9 cellular contexts compared by ENCODE assay signal in the genomic region with DNA sequence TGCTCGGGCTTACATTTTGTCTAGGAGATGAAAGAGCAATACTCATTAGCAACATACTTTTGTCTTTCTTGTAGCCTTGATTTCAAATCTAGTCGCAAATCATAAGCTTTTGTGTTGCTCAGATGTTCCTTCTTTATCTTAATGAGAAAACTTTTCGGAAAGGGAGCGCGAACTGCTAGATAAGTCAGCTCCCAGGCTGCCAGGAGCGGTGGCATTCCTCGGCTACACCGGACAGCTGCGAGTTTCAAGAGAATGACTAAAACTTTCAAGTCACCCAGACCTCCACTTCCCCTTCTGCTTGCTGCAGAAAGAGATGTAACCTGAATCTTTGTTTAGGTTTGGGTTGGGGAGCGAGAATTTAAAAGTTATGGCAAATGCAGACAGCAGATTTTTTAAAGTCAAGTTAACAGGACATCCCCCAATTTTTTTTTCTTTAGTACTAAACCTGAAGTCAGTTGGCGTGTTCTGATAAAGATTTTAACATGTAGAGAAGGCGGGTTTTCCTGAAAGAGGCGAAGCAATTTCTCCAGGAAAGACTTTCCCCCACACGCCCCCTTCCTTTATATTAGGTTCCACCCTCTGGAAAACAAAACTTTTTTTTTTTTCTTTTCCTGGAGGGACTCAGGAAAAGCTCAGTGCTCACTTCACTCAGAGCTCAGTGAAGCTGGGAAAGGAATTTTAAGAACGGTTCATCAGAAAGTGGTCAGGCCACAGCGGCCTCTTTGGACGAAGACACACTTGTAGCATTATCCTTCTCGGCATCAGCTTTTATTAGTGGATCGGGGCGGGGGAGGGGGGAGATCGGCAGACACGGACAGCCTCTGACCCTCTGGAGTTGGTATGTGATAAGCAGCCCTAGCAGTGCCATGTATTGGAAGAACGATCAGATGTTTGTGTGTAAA. TPM values are rescaled to one million over a fixed set of nuclear protein-coding genes. Genes with fewer than 3 reads are reported as not detected.
DNase-seq lines count a peak whose midpoint lies in the region; ATAC-seq and TF ChIP-seq lines count a peak whose summit lies in the region.
"Had no signal": no experiment of that assay in that cellular context is flagged by ENCODE, and none has a peak within 500 bp of the region (broad histone marks: within the 10 kb centered on the region; RNA-seq: fewer than 3 reads in every experiment).

TSS of gene LHX8 (plus strand) at position 635 of the 902 bp plus-strand sequence. CDS start 2,227 bp downstream, outside the sequence.

- no peaks in the 10 kb centered on the region for H3K27me3 ChIP-seq in right cardiac atrium (ENCODE audit: control insufficient read depth, insufficient read depth)
- peaks cover 41% of the 10 kb centered on the region for H3K27me3 ChIP-seq in ascending aorta
- H3K27me3 ChIP-seq in lower lobe of right lung (ENCODE audit: low read depth) = peaks cover 100% of the 10 kb centered on the region

- WGBS in right cardiac atrium = 10% methylated on average over 23 of the region's 23 CpGs

- H3K4me3 ChIP-seq in right cardiac atrium (ENCODE audit: low read length) (peak within 1 kb of the TSS; percentile 6), ascending aorta (peak within 1 kb of the TSS; percentile 42 to 52), lower lobe of right lung (peak within 1 kb of the TSS; percentile 43)

- ATAC-seq in right cardiac atrium (no peak), left ventricle myocardium superior (no peak), lower lobe of right lung (peak in 1 of 2 donors; percentile 4), GM21619 (IDR thresholded peaks at IDR 0.05; ENCODE audit: unreplicated experiment) (no peak)
- ATAC-seq: left colon had no signal

- intact Hi-C loops in right cardiac atrium (cut with DNase I) (no loop called here), left ventricle myocardium superior (cut with micrococcal nuclease) (no loop called here), ascending aorta (cut with DNase I) (no loop called here), lower lobe of right lung (cut with DNase I) (no loop called here)

- H3K36me3 ChIP-seq in ascending aorta (no peaks in the 10 kb centered on the region), lower lobe of right lung (no peaks in the 10 kb centered on the region)

- TF ChIP-seq CTCF in ascending aorta (IDR thresholded peaks at IDR 0.05) (no peak), lower lobe of right lung (IDR thresholded peaks at IDR 0.05) (no peak)

- DNase-seq in right cardiac atrium (no peak), left ventricle myocardium superior (no peak), ascending aorta (ENCODE audit: low spot score in 2 of 2) (no peak), lower lobe of right lung (no peak), COLO829 (ENCODE audit: low spot score) (no peak), cerebellar cortex (ENCODE audit: low spot score) (no peak), D341Med (ENCODE audit: low spot score) (no peak)
- DNase-seq: left colon had no signal

- H3K4me1 ChIP-seq in right cardiac atrium (ENCODE audit: control insufficient read depth, insufficient read depth, low read length) (no peaks in the 10 kb centered on the region), ascending aorta (peaks cover 6% of the 10 kb centered on the region in 2 donors), lower lobe of right lung (peaks cover 21% of the 10 kb centered on the region)

- H3K27ac ChIP-seq in right cardiac atrium (ENCODE audit: low read length) (no peak within 1 kb of the TSS), ascending aorta (no peak within 1 kb of the TSS), lower lobe of right lung (no peak within 1 kb of the TSS)

- H3K9me3 ChIP-seq in right cardiac atrium (ENCODE audit: control insufficient read depth, low read length) (no peaks in the 10 kb centered on the region), ascending aorta (no peaks in the 10 kb centered on the region), lower lobe of right lung (no peaks in the 10 kb centered on the region)

RNA-seq across cellular contexts. Expression of gene LHX8, which starts in this region (rescaled TPM):
- total RNA-seq in right cardiac atrium = not detected
- polyA plus RNA-seq in right cardiac atrium = not detected
- total RNA-seq in left ventricle myocardium superior = not detected
- not detected for total RNA-seq in ascending aorta
- not detected for total RNA-seq in lower lobe of right lung
- total RNA-seq: left colon had no signal
